8 cellular contexts compared by ENCODE assay signal in genomic region chr6:42569102-42570028, GRCh38. TPM values are rescaled to one million over a fixed set of nuclear protein-coding genes. Genes with fewer than 3 reads are reported as not detected.
DNase-seq lines count a peak whose midpoint lies in the region; ATAC-seq, FAIRE-seq and TF ChIP-seq lines count a peak whose summit lies in the region.

No MANE protein-coding gene starts in this region.

- H3K4me3 ChIP-seq in endothelial cell of umbilical vein (replicated peaks in 1 of 3; ENCODE audit: insufficient read depth in 1 of 3, low read depth in 1 of 3, low read length in 3 of 3) (no peak overlapping the region), small intestine (ENCODE audit: low read depth in 1 of 2, low read length in 2 of 2) (no peak overlapping the region)

- no peak overlapping the region for H3K9ac ChIP-seq in endothelial cell of umbilical vein (replicated peaks; ENCODE audit: extremely low read depth, insufficient read depth, low read length)

- no peaks in the 10 kb centered on the region for H3K27me3 ChIP-seq in endothelial cell of umbilical vein (ENCODE audit: control insufficient read depth in 2 of 2, insufficient read depth in 2 of 2, low read length in 2 of 2)
- H3K27me3 ChIP-seq in small intestine (ENCODE audit: control insufficient read depth in 2 of 2, insufficient read depth in 2 of 2, low read length in 2 of 2), result no peaks in the 10 kb centered on the region

- H3K9me3 ChIP-seq in endothelial cell of umbilical vein (replicated peaks; ENCODE audit: control insufficient read depth, insufficient read depth, low read length), result no peaks in the 10 kb centered on the region
- no peaks in the 10 kb centered on the region for H3K9me3 ChIP-seq in small intestine (ENCODE audit: control insufficient read depth, low read depth)

- H3K27ac ChIP-seq in endothelial cell of umbilical vein (ENCODE audit: insufficient read depth, low read depth, low read length) (peak overlapping the region; percentile 0), small intestine (ENCODE audit: low read depth in 1 of 2, low read length in 1 of 2) (peak overlapping the region; percentile 48 to 58)

- H3K4me1 ChIP-seq in endothelial cell of umbilical vein (ENCODE audit: control insufficient read depth, extremely low read depth, insufficient read depth, low read length) (peaks cover 16% of the 10 kb centered on the region), small intestine (ENCODE audit: control insufficient read depth in 2 of 2, insufficient read depth in 1 of 2, low read depth in 1 of 2, low read length in 1 of 2) (peaks cover 0 to 5% of the 10 kb centered on the region in 2 donors)

- TF ChIP-seq CTCF in endothelial cell of umbilical vein (IDR thresholded peaks at IDR 0.05; ENCODE audit: extremely low read depth in 1 of 2, insufficient read depth in 1 of 2, low read depth in 1 of 2, low read length in 2 of 2), result no peak

- H4K20me1 ChIP-seq in endothelial cell of umbilical vein (replicated peaks; ENCODE audit: control insufficient read depth, extremely low read depth, insufficient read depth, low read length), result peaks cover 6% of the 10 kb centered on the region

- DNase-seq in SIG-M5 treated with dmso at 0.1 percent for 504 hours (lab: John Stamatoyannopoulos, UW; ENCODE audit: unreplicated experiment) (peak; percentile 26), SIG-M5 (lab: John Stamatoyannopoulos, UW) (no peak), RPMI8226 (peak; percentile 25), endothelial cell of umbilical vein (ENCODE audit: low read depth, low spot score) (peak; percentile 91), small intestine (peak; percentile 48), head of caudate nucleus (no peak), cerebellum (ENCODE audit: low spot score) (no peak)

- CTCF ChIA-PET in endothelial cell of umbilical vein (lab: Charles Lee), result interaction anchor here (0.9 to 1.6 kb wide), 6 partner anchors 9 to 92 kb away, joined by 3 to 12 read pairs (median 3); no protein-coding TSS in a partner anchor

- no peak overlapping the region for H2AFZ ChIP-seq in endothelial cell of umbilical vein (ENCODE audit: low read depth, low read length)

- POLR2A ChIA-PET in endothelial cell of umbilical vein (lab: Charles Lee), result no interaction called here

- dilution Hi-C loops in endothelial cell of umbilical vein (cut with MboI; ENCODE audit: extremely low pct_ligation_motif_present, low sequenced_read_pairs), result no loop called here

- no peaks in the 10 kb centered on the region for H3K9me1 ChIP-seq in endothelial cell of umbilical vein (replicated peaks; ENCODE audit: control insufficient read depth, extremely low read depth, insufficient read depth, low read length)

- TF ChIP-seq POLR2A in endothelial cell of umbilical vein (IDR thresholded peaks at IDR 0.05; ENCODE audit: low read depth, low read length), result no peak

- ATAC-seq in HG03460 (IDR thresholded peaks at IDR 0.05; ENCODE audit: unreplicated experiment), result no peak

- H3K36me3 ChIP-seq in endothelial cell of umbilical vein (ENCODE audit: control insufficient read depth in 2 of 2, extremely low read depth in 1 of 2, insufficient read depth in 2 of 2, low read length in 2 of 2), result no peaks in the 10 kb centered on the region
- peaks cover 0 to 4% of the 10 kb centered on the region in 2 donors for H3K36me3 ChIP-seq in small intestine (ENCODE audit: control insufficient read depth in 2 of 2, insufficient read depth in 2 of 2, low read length in 2 of 2)

- FAIRE-seq in endothelial cell of umbilical vein (lab: Jason Lieb, UNC), result peak; percentile 67
- peak; percentile 70 for FAIRE-seq in small intestine (lab: Jason Lieb, UNC)

- BruUV-seq in endothelial cell of umbilical vein (replicated peaks; lab: Mats Ljungman, UMichigan), result no TSS peak

- peak overlapping the region; percentile 20 for H3K4me2 ChIP-seq in endothelial cell of umbilical vein (ENCODE audit: insufficient read depth, low read length)

- peaks cover 70% of the 10 kb centered on the region for H3K79me2 ChIP-seq in endothelial cell of umbilical vein (ENCODE audit: control insufficient read depth, insufficient read depth, low read length)

- intact Hi-C loops in endothelial cell of umbilical vein (cut with micrococcal nuclease) (no loop called here), head of caudate nucleus (cut with DNase I) (no loop called here)

TF ChIP-seq in endothelial cell of umbilical vein, 7 proteins besides CTCF, POLR2A, EP300 and RAD21:
- TF ChIP-seq EZH2 (IDR thresholded peaks at IDR 0.05; ENCODE audit: borderline replicate concordance, low read depth, low read length, severe bottlenecking) (no peak), MAX (IDR thresholded peaks at IDR 0.05; ENCODE audit: insufficient read depth, insufficient read length) (no peak), POLR2AphosphoS5 (IDR thresholded peaks at IDR 0.05; ENCODE audit: insufficient read depth, low read depth, low read length) (no peak), GATA2 (IDR thresholded peaks at IDR 0.05; ENCODE audit: insufficient read depth, insufficient read length, low read depth, low read length) (no peak), FOS (IDR thresholded peaks at IDR 0.05; ENCODE audit: borderline replicate concordance, insufficient read depth, low read length) (peak; percentile 20), MYC (IDR thresholded peaks at IDR 0.05; ENCODE audit: low read depth, low read length) (no peak), JUN (IDR thresholded peaks at IDR 0.05; ENCODE audit: borderline replicate concordance, insufficient read depth, insufficient read length, low read depth) (peak; percentile 58)

RNA-seq across cellular contexts. Expression of gene UBR2, which starts 5.5 kb away (rescaled TPM):
- total RNA-seq in endothelial cell of umbilical vein (18.6 and 22.3 TPM in 2 replicates), cerebellum (29.0 TPM)
- polyA plus RNA-seq in endothelial cell of umbilical vein (6.8 and 8.0 TPM in 2 replicates), small intestine (10 to 100 TPM in 2 of 3 donors, 1 to 10 TPM in 1; 9.0 to 15.2 (median 10.8) TPM)
- polyA plus RNA-seq in endothelial cell of umbilical vein (2011; cell fraction: cytosol; rRNA removed), result 6.1 and 6.3 TPM in 2 replicates
- polyA plus RNA-seq in endothelial cell of umbilical vein (2011; cell fraction: nucleus; rRNA removed), result 29.8 and 32.9 TPM in 2 replicates
- polyA plus RNA-seq in endothelial cell of umbilical vein (2012), result 9.7 and 12.7 TPM in 2 replicates
- 23.2 and 25.7 TPM in 2 replicates for polyA minus RNA-seq in endothelial cell of umbilical vein
- polyA minus RNA-seq in endothelial cell of umbilical vein (2011; cell fraction: cytosol; rRNA and poly(A)+ RNA removed), result 11.9 TPM
- 25.7 and 34.2 TPM in 2 replicates for polyA minus RNA-seq in endothelial cell of umbilical vein (2011; cell fraction: nucleus; rRNA and poly(A)+ RNA removed)

Comparison
In these comparisons a context has a peak if more than half of its experiments do, and no peak if none do; other contexts are left out.
1. DNase-seq: peak in SIG-M5 treated with dmso at 0.1 percent for 504 hours (single experiment), RPMI8226 (single experiment), endothelial cell of umbilical vein (single experiment) and small intestine (single experiment); none in SIG-M5 (single experiment), head of caudate nucleus (0 of 42) and cerebellum (single experiment).